Comparison of ENCODE assay signal across 2 cellular contexts in genomic region chr10:117751259-117751658, GRCh38.
TF ChIP-seq lines count a peak whose summit lies in the region.

No MANE protein-coding gene starts in this region.

TF ChIP-seq in GM12878, 131 proteins besides CTCF, POLR2A, EP300 and RAD21 (continued from another document):
- peak; percentile 73 for TF ChIP-seq ZBTB40 (IDR thresholded peaks at IDR 0.05; ENCODE audit: borderline replicate concordance)
- TF ChIP-seq ZNF687 (IDR thresholded peaks at IDR 0.05), result no peak
TF ChIP-seq in GM12878: peak in this region for 1.

TF ChIP-seq in K562, 482 proteins besides CTCF, POLR2A, EP300 and RAD21 (continued from another document):
- TF ChIP-seq ZBTB40 (IDR thresholded peaks at IDR 0.05) (peak; percentile 93), ZBTB40 (CRISPR knock-in tag; IDR thresholded peaks at IDR 0.05) (peak; percentile 62), ZKSCAN8 (CRISPR knock-in tag; IDR thresholded peaks at IDR 0.05) (peak; percentile 40; the same call in 1 of the 2 replicates), FOXK2 (conservative IDR thresholded peaks at IDR 0.05 in 1 of 2, IDR thresholded peaks at IDR 0.05 in 1 of 2; ENCODE audit: low read depth in 2 of 2) (no peak)
